In genomic region chr14:101894365-101895113, GRCh38 we compare ENCODE assay signal across 23 cellular contexts.
"Had no signal": no experiment of that assay in that cellular context is flagged by ENCODE, and none has a peak within 500 bp of the region (broad histone marks: within the 10 kb centered on the region; RNA-seq: fewer than 3 reads in every experiment).

No MANE protein-coding gene starts in this region.

- H3K27ac Mint-ChIP-seq: activated CD4-positive, alpha-beta memory T cell treated with anti-CD3 and anti-CD28 coated beads, Interleukin-2, amount 10 ng/mL, durations not matched to agents 7 days and 5 days; activated naive CD4-positive, alpha-beta T cell treated with anti-CD3 and anti-CD28 coated beads for 36 hours; brain had no signal

- ATAC-seq: activated T-helper 17 cell treated with anti-CD3 and anti-CD28 coated beads, Interleukin-2, amount 50 U/mL, for 72 hours; T-cell had no signal

- DNase-seq: activated CD4-positive, alpha-beta memory T cell treated with anti-CD3 and anti-CD28 coated beads, Interleukin-2, amount 10 ng/mL, durations not matched to agents 7 days and 5 days; activated CD4-positive, alpha-beta T cell treated with anti-CD3 and anti-CD28 coated beads, Interleukin-2, amount 50 U/mL, for 1 hour; activated CD4-positive, CD25-positive, alpha-beta regulatory T cell; activated gamma-delta T cell; activated naive CD4-positive, alpha-beta T cell treated with anti-CD3 and anti-CD28 coated beads for 36 hours; activated T-cell treated with anti-CD3 and anti-CD28 coated beads for 4 hours; activated T-cell treated with anti-CD3 and anti-CD28 coated beads, Interleukin-2, amount 50 U/mL, for 48 hours; amygdala; NCI-H1092; NCI-H1417; NCI-H1930; NCI-H2171; NCI-H2227 treated with DMSO at 0.1 percent for 48 hours; NCI-H446 treated with DMSO at 0.1 percent for 48 hours; NCI-H524 treated with DMSO at 0.1 percent for 48 hours; NCI-H82; SIG-M5; T-cell had no signal

- H3K4me1 Mint-ChIP-seq: activated CD4-positive, alpha-beta memory T cell treated with anti-CD3 and anti-CD28 coated beads, Interleukin-2, amount 10 ng/mL, durations not matched to agents 7 days and 5 days; activated T-helper 17 cell treated with anti-CD3 and anti-CD28 coated beads, Interleukin-2, amount 50 U/mL, for 72 hours; brain had no signal

- H3K4me3 Mint-ChIP-seq: activated CD4-positive, alpha-beta memory T cell treated with anti-CD3 and anti-CD28 coated beads, Interleukin-2, amount 10 ng/mL, durations not matched to agents 7 days and 5 days; activated naive CD4-positive, alpha-beta T cell treated with anti-CD3 and anti-CD28 coated beads for 36 hours; activated naive CD8-positive, alpha-beta T cell; activated T-helper 17 cell treated with anti-CD3 and anti-CD28 coated beads, Interleukin-2, amount 50 U/mL, for 72 hours; brain; T-cell had no signal

- H3K27ac ChIP-seq: KMS-11, VCaP had no signal

- H3K9ac ChIP-seq: KMS-11 had no signal

- H3K9me3 Mint-ChIP-seq: activated CD4-positive, alpha-beta memory T cell treated with anti-CD3 and anti-CD28 coated beads, Interleukin-2, amount 10 ng/mL, durations not matched to agents 7 days and 5 days; activated naive CD4-positive, alpha-beta T cell treated with anti-CD3 and anti-CD28 coated beads for 36 hours; activated T-helper 17 cell treated with anti-CD3 and anti-CD28 coated beads, Interleukin-2, amount 50 U/mL, for 72 hours; brain; T-cell had no signal

- H3K27me3 Mint-ChIP-seq: activated CD4-positive, alpha-beta memory T cell treated with anti-CD3 and anti-CD28 coated beads, Interleukin-2, amount 10 ng/mL, durations not matched to agents 7 days and 5 days; activated naive CD8-positive, alpha-beta T cell; activated T-helper 17 cell treated with anti-CD3 and anti-CD28 coated beads, Interleukin-2, amount 50 U/mL, for 72 hours; brain; T-cell had no signal
